Comparison of ENCODE assay signal across 21 cellular contexts in genomic region chr21:25584833-25585232, GRCh38. TPM values are rescaled to one million over a fixed set of nuclear protein-coding genes. Genes with fewer than 3 reads are reported as not detected.
DNase-seq lines count a peak whose midpoint lies in the region; ATAC-seq, FAIRE-seq and TF ChIP-seq lines count a peak whose summit lies in the region.
"Had no signal": no experiment of that assay in that cellular context is flagged by ENCODE, and none has a peak within 500 bp of the region (broad histone marks: within the 10 kb centered on the region; RNA-seq: fewer than 3 reads in every experiment).

No MANE protein-coding gene starts in this region.

- TF ChIP-seq CTCF in GM12878 (IDR thresholded peaks at IDR 0.05 in 2 of 3, conservative IDR thresholded peaks at IDR 0.05 in 1 of 3; ENCODE audit: control insufficient read depth in 2 of 3, extremely low read depth in 1 of 3, insufficient read depth in 1 of 3, low read depth in 3 of 3, low read length in 3 of 3) (no peak), left lung (IDR thresholded peaks at IDR 0.05) (no peak)

- FAIRE-seq in GM19239 (lab: Jason Lieb, UNC) (peak; percentile 54), GM12878 (lab: Jason Lieb, UNC) (no peak)
- FAIRE-seq: A549, RCC 7860 had no signal

- 0 out of 2 replicates have a peak, but pooled peaks have one; percentile 46 for TF ChIP-seq POLR2A in GM12878 (IDR thresholded peaks at IDR 0.05; ENCODE audit: low read depth, low read length)

- RAD21 ChIA-PET in GM12878 (lab: Charles Lee; ENCODE audit: unreplicated experiment), result no interaction called here

- H3K27me3 ChIP-seq in GM12878 (replicated peaks in 1 of 2; ENCODE audit: control insufficient read depth in 2 of 2, insufficient read depth in 2 of 2, low read length in 1 of 2) (no peaks in the 10 kb centered on the region), left lung (no peaks in the 10 kb centered on the region)
- H3K27me3 ChIP-seq: MG63 had no signal

- whole genome bisulfite sequencing in GM12878 (ENCODE audit: insufficient coverage, insufficient replicate concordance, low lambda C conversion rate, missing lambda C conversion rate), result 85% methylated on average over 3 of the region's 3 CpGs

- intact Hi-C loops in GM12878 (cut with micrococcal nuclease; ENCODE audit: unreplicated experiment) (no loop called here), left lung (cut with DNase I) (no loop called here)

- POLR2A ChIA-PET in GM12878 (lab: Charles Lee), result interaction anchor here (0.6 to 0.7 kb wide), 3 partner anchors 51 to 208 kb away, joined by 3 to 7 read pairs (median 3); no protein-coding TSS in a partner anchor

- no peaks in the 10 kb centered on the region for H3K9me3 ChIP-seq in GM12878 (replicated peaks; ENCODE audit: control insufficient read depth, insufficient read depth, low read length)
- no peaks in the 10 kb centered on the region for H3K9me3 ChIP-seq in left lung
- H3K9me3 ChIP-seq: A549, MG63 had no signal

- SMC1A ChIA-PET in GM12878 (lab: Charles Lee; ENCODE audit: uncharacterized antibody, unreplicated experiment), result interaction anchor here (0.6 to 1.9 kb wide), 5 partner anchors 11 to 161 kb away, joined by 3 to 10 read pairs (median 4); no protein-coding TSS in a partner anchor

- H3K4me2 ChIP-seq in GM12878 (ENCODE audit: control insufficient read depth, insufficient read depth), result no peak overlapping the region
- H3K4me2 ChIP-seq: A549 had no signal

- no peak for DNase-seq in activated T-cell treated with anti-CD3 and anti-CD28 coated beads, Interleukin-2, amount 50 U/mL, for 24 hours
- DNase-seq in activated T-cell treated with anti-CD3 and anti-CD28 coated beads for 4 hours (no peak), GM19239 (ENCODE audit: insufficient read length, low spot score) (no peak), GM12878 (ENCODE audit: low read depth, low spot score) (no peak), left lung (no peak), NCI-H2107 (lab: John Stamatoyannopoulos, UW) (no peak)
- DNase-seq: C1 segment of cervical spinal cord, DMS 273 treated with DMSO at 0.1 percent for 48 hours, GDM1, H9, Karpas-422, MG63, NCI-H1092, NCI-H1694, NCI-H345, NCI-H526, Right ventricle myocardium superior had no signal

- H4K20me1 ChIP-seq in GM12878 (ENCODE audit: control insufficient read depth, insufficient read depth), result no peaks in the 10 kb centered on the region

- ATAC-seq in GM12878 (no peak), left lung (no peak), esophagus mucosa (no peak)
- no peak for ATAC-seq in stimulated activated memory B cell treated with anti-CD40 and anti-IgM and Interleukin-4, amounts not matched to agents 10 μg/mL and 1 μg/mL and 100 μg/mL, for 72 hours
- ATAC-seq: A549 had no signal

- H3K36me3 Mint-ChIP-seq in activated T-cell treated with anti-CD3 and anti-CD28 coated beads, Interleukin-2, amount 50 U/mL, for 24 hours (ENCODE audit: low read depth), result peaks cover 89% of the 10 kb centered on the region
- H3K36me3 Mint-ChIP-seq in stimulated activated memory B cell treated with anti-CD40 and anti-IgM and Interleukin-4, amounts not matched to agents 10 μg/mL and 1 μg/mL and 100 μg/mL, for 72 hours, result peaks cover 55% of the 10 kb centered on the region

- H3K4me1 ChIP-seq in GM12878 (ENCODE audit: control insufficient read depth, insufficient read depth, low read length) (no peaks in the 10 kb centered on the region), left lung (no peaks in the 10 kb centered on the region)
- H3K4me1 ChIP-seq: A549 had no signal

- H3K27ac ChIP-seq in GM12878 (ENCODE audit: control insufficient read depth, insufficient read depth) (no peak overlapping the region), left lung (no peak overlapping the region)
- H3K27ac ChIP-seq: A549 had no signal

- no peaks in the 10 kb centered on the region for H3K9me3 Mint-ChIP-seq in activated T-cell treated with anti-CD3 and anti-CD28 coated beads, Interleukin-2, amount 50 U/mL, for 24 hours
- H3K9me3 Mint-ChIP-seq in stimulated activated memory B cell treated with anti-CD40 and anti-IgM and Interleukin-4, amounts not matched to agents 10 μg/mL and 1 μg/mL and 100 μg/mL, for 72 hours, result no peaks in the 10 kb centered on the region
- H3K9me3 Mint-ChIP-seq: H9 had no signal

- no peaks in the 10 kb centered on the region for H3K27me3 Mint-ChIP-seq in activated T-cell treated with anti-CD3 and anti-CD28 coated beads, Interleukin-2, amount 50 U/mL, for 24 hours
- H3K27me3 Mint-ChIP-seq in stimulated activated memory B cell treated with anti-CD40 and anti-IgM and Interleukin-4, amounts not matched to agents 10 μg/mL and 1 μg/mL and 100 μg/mL, for 72 hours, result no peaks in the 10 kb centered on the region

- H3K36me3 ChIP-seq in GM12878 (ENCODE audit: control insufficient read depth in 2 of 2, insufficient read depth in 2 of 2, low read length in 1 of 2), result peaks cover 2 to 12% of the 10 kb centered on the region in 2 experiments; a peak in 2 of 4 replicates
- H3K36me3 ChIP-seq in left lung, result peaks cover 0 to 39% of the 10 kb centered on the region in 2 donors

- H3K4me3 ChIP-seq in GM12878, result no peak overlapping the region
- H3K4me3 ChIP-seq in left lung, result no peak overlapping the region
- H3K4me3 ChIP-seq: A549, MG63 had no signal

- CTCF ChIA-PET in GM12878 (lab: Yijun Ruan, JAX), result interaction anchor here (0.7 kb wide), 1 partner anchor 199 kb away, joined by 3 read pairs; no protein-coding TSS in a partner anchor

- H3K27ac Mint-ChIP-seq in activated T-cell treated with anti-CD3 and anti-CD28 coated beads, Interleukin-2, amount 50 U/mL, for 24 hours, result peak overlapping the region; percentile 85
- H3K27ac Mint-ChIP-seq in stimulated activated memory B cell treated with anti-CD40 and anti-IgM and Interleukin-4, amounts not matched to agents 10 μg/mL and 1 μg/mL and 100 μg/mL, for 72 hours, result peak overlapping the region; percentile 65

- in situ Hi-C loops in GM12878 (cut with MboI), result no loop called here

- no peaks in the 10 kb centered on the region; the same call in 1 of the 2 replicates for H3K79me2 ChIP-seq in GM12878 (ENCODE audit: control insufficient read depth, insufficient read depth, low read length)

- BruUV-seq in GM12878 (replicated peaks; lab: Mats Ljungman, UMichigan), result no TSS peak

- H2AFZ ChIP-seq in GM12878 (ENCODE audit: control insufficient read depth, low read depth, low read length), result no peak overlapping the region

- no peak overlapping the region for H3K9ac ChIP-seq in GM12878 (ENCODE audit: control insufficient read depth, insufficient read depth, low read length)

- TF ChIP-seq EP300 in GM12878 (IDR thresholded peaks at IDR 0.05; ENCODE audit: borderline replicate concordance in 1 of 2, control insufficient read depth in 1 of 2, low read depth in 2 of 2, low read length in 2 of 2), result no peak

- H3K4me1 Mint-ChIP-seq in activated T-cell treated with anti-CD3 and anti-CD28 coated beads, Interleukin-2, amount 50 U/mL, for 24 hours (ENCODE audit: low read depth), result peaks cover 42% of the 10 kb centered on the region
- H3K4me1 Mint-ChIP-seq in stimulated activated memory B cell treated with anti-CD40 and anti-IgM and Interleukin-4, amounts not matched to agents 10 μg/mL and 1 μg/mL and 100 μg/mL, for 72 hours, result peaks cover 37% of the 10 kb centered on the region
- H3K4me1 Mint-ChIP-seq: H9 had no signal

- no peak for TF ChIP-seq RAD21 in GM12878 (IDR thresholded peaks at IDR 0.05; ENCODE audit: insufficient read depth, low read depth, low read length)

- no peak overlapping the region for H3K4me3 Mint-ChIP-seq in activated T-cell treated with anti-CD3 and anti-CD28 coated beads, Interleukin-2, amount 50 U/mL, for 24 hours
- no peak overlapping the region for H3K4me3 Mint-ChIP-seq in stimulated activated memory B cell treated with anti-CD40 and anti-IgM and Interleukin-4, amounts not matched to agents 10 μg/mL and 1 μg/mL and 100 μg/mL, for 72 hours
- H3K4me3 Mint-ChIP-seq: H9 had no signal

RNA-seq across cellular contexts. Expression of gene MRPL39, which starts 22.4 kb away (rescaled TPM):
- total RNA-seq in GM12878 (2013; cell fraction: nucleolus; rRNA removed), result 26.3 and 28.9 TPM in 2 replicates
- 80.5 and 100 TPM in 2 replicates for total RNA-seq in GM12878 (2014; rRNA removed)
- total RNA-seq in GM12878 (2014; rRNA removed; fragmentation: Illumina TruSeq; extraction: Trizol), result 109 and 118 TPM in 2 replicates
- 68.8 and 71.4 TPM in 2 replicates for total RNA-seq in GM12878 (2021)
- polyA plus RNA-seq in GM12878 (2011; ENCODE audit: low read depth), result 44.2 TPM
- polyA plus RNA-seq in GM12878 (2011; rRNA removed), result 111 and 168 TPM in 2 replicates
- 37.9 and 47.8 TPM in 2 replicates for polyA plus RNA-seq in GM12878 (2011; cell fraction: cytosol; rRNA removed)
- polyA plus RNA-seq in GM12878 (2011; cell fraction: nucleus; rRNA removed), result 35.7 and 43.6 TPM in 2 replicates
- 60.8 and 75.2 TPM in 2 replicates for polyA plus RNA-seq in GM12878 (2012)
- 109 and 120 TPM in 2 replicates for polyA plus RNA-seq in GM12878 (2014; fragmentation: Illumina TruSeq; extraction: Trizol)
- 100 to 1,000 TPM; 220 to 292 TPM for polyA plus RNA-seq in GM12878 (2014; fragmentation: Nextera tagmentation; extraction: Ambion mirVana)
- polyA plus RNA-seq in GM12878 (2014; rRNA removed), result 95.4 and 122 TPM in 2 replicates
- 100 to 1,000 TPM; 221 to 230 TPM for polyA plus RNA-seq in GM12878 (2016; fragmentation: Nextera tagmentation; extraction: Ambion mirVana)
- 33.3 and 48.9 TPM in 2 replicates for polyA minus RNA-seq in GM12878 (2011; rRNA and poly(A)+ RNA removed)
- 16.8 and 20.9 TPM in 2 replicates for polyA minus RNA-seq in GM12878 (2011; cell fraction: cytosol; rRNA and poly(A)+ RNA removed)
- 14.6 and 18.8 TPM in 2 replicates for polyA minus RNA-seq in GM12878 (2011; cell fraction: nucleus; rRNA and poly(A)+ RNA removed)
- total RNA-seq in left lung, result 10 to 100 TPM; 21.3 to 23.7 TPM
- total RNA-seq in esophagus mucosa, result 29.8 TPM

RNA-seq across cellular contexts. Expression of gene JAM2, which starts 54.2 kb away (rescaled TPM):
- total RNA-seq in GM12878 (2013; cell fraction: nucleolus; rRNA removed), result 13.6 and 17.2 TPM in 2 replicates
- total RNA-seq in GM12878 (2014; rRNA removed), result 2.7 and 3.9 TPM in 2 replicates
- total RNA-seq in GM12878 (2014; rRNA removed; fragmentation: Illumina TruSeq; extraction: Trizol), result 6.4 and 7.1 TPM in 2 replicates
- 6.7 and 9.6 TPM in 2 replicates for total RNA-seq in GM12878 (2021)
- 6.1 TPM for polyA plus RNA-seq in GM12878 (2011; ENCODE audit: low read depth)
- 30.4 and 45.2 TPM in 2 replicates for polyA plus RNA-seq in GM12878 (2011; rRNA removed)
- 10.1 and 14.5 TPM in 2 replicates for polyA plus RNA-seq in GM12878 (2011; cell fraction: cytosol; rRNA removed)
- 30.1 and 47.9 TPM in 2 replicates for polyA plus RNA-seq in GM12878 (2011; cell fraction: nucleus; rRNA removed)
- polyA plus RNA-seq in GM12878 (2012), result 6.8 and 14.9 TPM in 2 replicates
- 10.4 and 15.9 TPM in 2 replicates for polyA plus RNA-seq in GM12878 (2014; fragmentation: Illumina TruSeq; extraction: Trizol)
- polyA plus RNA-seq in GM12878 (2014; fragmentation: Nextera tagmentation; extraction: Ambion mirVana), result 1 to 10 TPM; 2.1 to 4.3 TPM
- polyA plus RNA-seq in GM12878 (2014; rRNA removed), result 8.1 and 9.4 TPM in 2 replicates
- polyA plus RNA-seq in GM12878 (2016; fragmentation: Nextera tagmentation; extraction: Ambion mirVana), result 10 to 100 TPM in 1 of 2 experiments, 1 to 10 TPM in 1; 9.1 to 10.8 TPM
- polyA minus RNA-seq in GM12878 (2011; rRNA and poly(A)+ RNA removed), result 11.6 and 15.1 TPM in 2 replicates
- 2.8 and 4.4 TPM in 2 replicates for polyA minus RNA-seq in GM12878 (2011; cell fraction: cytosol; rRNA and poly(A)+ RNA removed)
- polyA minus RNA-seq in GM12878 (2011; cell fraction: nucleus; rRNA and poly(A)+ RNA removed), result 10.3 and 16.5 TPM in 2 replicates
- total RNA-seq in left lung, result 10 to 100 TPM; 14.1 to 25.3 TPM
- total RNA-seq in esophagus mucosa, result 4.3 TPM
